8 cellular contexts compared by ENCODE assay signal in the genomic region with DNA sequence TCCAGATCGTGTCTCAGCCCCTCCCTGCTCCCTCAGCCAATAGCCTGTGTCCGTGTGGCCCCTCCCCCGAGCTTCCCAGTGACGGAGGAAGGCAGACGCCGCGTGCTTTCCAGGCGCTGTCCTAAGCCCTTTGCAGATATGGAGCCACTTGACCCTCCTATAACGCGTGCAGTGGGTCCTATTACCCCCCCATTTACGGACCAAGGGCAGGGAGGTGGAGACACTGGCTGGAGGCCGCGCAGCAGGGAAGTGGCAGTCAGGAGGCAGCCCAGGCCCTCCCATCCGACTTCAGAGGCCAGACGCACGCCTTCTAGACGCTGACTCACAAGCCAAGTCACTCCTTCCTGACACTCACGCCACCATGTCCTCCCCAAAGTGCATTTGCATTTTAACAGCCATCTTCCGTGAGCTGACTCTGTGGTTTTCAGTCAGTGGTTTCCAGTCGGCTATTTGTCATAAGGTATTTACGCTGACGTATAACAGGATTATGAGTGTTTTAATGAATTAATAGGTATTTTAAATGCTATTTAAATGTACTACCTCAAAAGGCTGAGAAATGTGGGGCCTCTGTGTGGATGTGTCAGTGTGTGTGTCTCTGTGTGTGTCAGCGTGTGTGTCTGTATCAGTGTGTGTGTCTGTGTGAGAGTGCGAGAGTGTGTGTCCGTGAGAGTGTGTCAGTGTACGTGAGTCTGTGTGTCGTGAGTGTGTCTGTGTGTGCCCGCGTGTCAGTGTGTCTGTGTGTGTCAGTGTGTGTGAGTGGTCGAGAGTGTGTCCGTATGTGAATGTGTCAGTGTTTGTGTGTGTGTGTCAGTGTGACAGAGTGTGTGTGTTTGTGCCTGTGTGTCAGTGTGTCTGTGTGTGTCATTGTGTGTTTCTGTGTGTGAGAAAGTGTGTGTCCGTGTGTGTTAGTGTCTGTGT.
DNase-seq lines count a peak whose midpoint lies in the region; ATAC-seq and TF ChIP-seq lines count a peak whose summit lies in the region.

No MANE protein-coding gene starts in this region.

- peak overlapping the region in 11 of 12 donors; percentile 16 to 58 (median 48) for H3K4me3 ChIP-seq in heart left ventricle
- H3K4me3 ChIP-seq in retinal pigment epithelial cell (ENCODE audit: low read length), result peak overlapping the region; percentile 26
- H3K4me3 ChIP-seq in aorta (ENCODE audit: low read length in 2 of 2), result no peak overlapping the region

- WGBS in heart left ventricle, 4 donors, result 40 to 53% (median 45%) methylated on average over 32 of the region's 32 CpGs
- 60 to 68% methylated on average over 32 of the region's 32 CpGs for WGBS in aorta, 2 donors

- H3K36me3 ChIP-seq in heart left ventricle (no peaks in the 10 kb centered on the region), aorta (ENCODE audit: control insufficient read depth in 1 of 2, insufficient read depth in 2 of 2, low read length in 1 of 2) (no peaks in the 10 kb centered on the region)

- peak in 1 of 2 donors; percentile 33 for TF ChIP-seq POLR2A in heart left ventricle (IDR thresholded peaks at IDR 0.05)

- peak; percentile 91 to 97 for DNase-seq in AML-193 (lab: John Stamatoyannopoulos, UW)
- peak; percentile 87 for DNase-seq in GM19240 (ENCODE audit: insufficient read length, low spot score)
- DNase-seq in SK-N-DZ (ENCODE audit: low spot score), result peak; percentile 75
- peak; percentile 90 for DNase-seq in activated naive CD4-positive, alpha-beta T cell treated with anti-CD3 and anti-CD28 coated beads, Interleukin-2, amount 50 U/mL, for 16 hours
- peak; percentile 85 to 90 (median 88) for DNase-seq in heart left ventricle
- DNase-seq in retinal pigment epithelial cell (ENCODE audit: low read depth), result peak; percentile 91
- peak; percentile 90 to 93 for DNase-seq in aorta

- peak; percentile 88 for ATAC-seq in HG03378 (IDR thresholded peaks at IDR 0.05; ENCODE audit: unreplicated experiment)
- ATAC-seq in heart left ventricle, result peak; percentile 86 to 90 (median 87)
- ATAC-seq in aorta (ENCODE audit: low FRiP score), result peak; percentile 85

- H3K4me1 ChIP-seq in heart left ventricle (peaks cover 0 to 22% (median 8%) of the 10 kb centered on the region in 12 donors), aorta (ENCODE audit: control insufficient read depth in 1 of 2, insufficient read depth in 2 of 2, low read length in 2 of 2) (no peaks in the 10 kb centered on the region)

- H3K9me3 ChIP-seq in heart left ventricle, result no peaks in the 10 kb centered on the region
- no peaks in the 10 kb centered on the region for H3K9me3 ChIP-seq in aorta (ENCODE audit: control insufficient read depth, low read length)

- H3K27me3 ChIP-seq in heart left ventricle (peaks cover 0 to 8% (median 0%) of the 10 kb centered on the region in 9 donors), aorta (ENCODE audit: control insufficient read depth in 1 of 2, insufficient read depth in 2 of 2, low read length in 1 of 2) (no peaks in the 10 kb centered on the region)

- H3K27ac ChIP-seq in heart left ventricle (peak overlapping the region; percentile 74 to 97 (median 86)), aorta (ENCODE audit: low read depth in 1 of 2, low read length in 2 of 2) (no peak overlapping the region)

- TF ChIP-seq CTCF in heart left ventricle (IDR thresholded peaks at IDR 0.05) (peak in 1 of 12 donors; percentile 14), retinal pigment epithelial cell (conservative IDR thresholded peaks at IDR 0.05; ENCODE audit: low read depth, low read length) (no peak)

- intact Hi-C loops in heart left ventricle (cut with DNase I) (loop anchor here in 7 of 10 donors (1.0 to 5.0 kb wide), 6 partner anchors 51 to 94 kb away; partner anchors contain the start of gene INSIG1 (in 4 of the 7)), aorta (cut with DNase I) (no loop called here)

Comparison
In these comparisons a context has a peak if more than half of its experiments do, and no peak if none do; other contexts are left out.
1. H3K27ac ChIP-seq: peak in heart left ventricle (12 of 12); none in aorta (0 of 2).
2. H3K4me3 ChIP-seq: peak in heart left ventricle (11 of 12) and retinal pigment epithelial cell (single experiment); none in aorta (0 of 2).
3. intact Hi-C loops: an anchor here in heart left ventricle (1.0 to 5.0 kb wide); none called in aorta.
4. Peak in every context shown above with its lines, with median percentiles within 50 percentile points of each other: DNase-seq and ATAC-seq.